In genomic region chr6:34359438-34360158, GRCh38 we compare ENCODE assay signal across 13 cellular contexts. TPM values are rescaled to one million over a fixed set of nuclear protein-coding genes. Genes with fewer than 3 reads are reported as not detected.
A peak's percentile ranks its signal among the peaks of the same experiment; 100 is the strongest.
DNase-seq lines count a peak whose midpoint lies in the region; ATAC-seq and TF ChIP-seq lines count a peak whose summit lies in the region.
"Had no signal": no experiment of that assay in that cellular context is flagged by ENCODE, and none has a peak within 500 bp of the region (broad histone marks: within the 10 kb centered on the region; RNA-seq: fewer than 3 reads in every experiment).

No MANE protein-coding gene starts in this region.

- peak overlapping the region; percentile 50 for H3K27ac Mint-ChIP-seq in memory B cell

- H4K91ac ChIP-seq in IMR-90 (ENCODE audit: insufficient read depth, low read depth, low read length): 0 out of 2 replicates have a peak overlapping the region, but pooled peaks have one; percentile 23

- intact Hi-C loops in IMR-90 (cut with micrococcal nuclease): no loop called here

- TF ChIP-seq RAD21 in IMR-90 (IDR thresholded peaks at IDR 0.05; ENCODE audit: low read length): no peak

- peak overlapping the region; percentile 45 for H2BK20ac ChIP-seq in IMR-90 (ENCODE audit: low read depth, low read length)

- POLR2A ChIA-PET in IMR-90 (lab: Charles Lee; ENCODE audit: unreplicated experiment): no interaction called here

- H4K5ac ChIP-seq in IMR-90 (ENCODE audit: low read depth, low read length): peak overlapping the region; percentile 1; the same call in 1 of the 2 replicates

- no peaks in the 10 kb centered on the region for H3K9me3 ChIP-seq in IMR-90 (ENCODE audit: control insufficient read depth, insufficient read depth, low read length)
- H3K9me3 ChIP-seq in adipocyte (ENCODE audit: control insufficient read depth, low read length): no peaks in the 10 kb centered on the region
- H3K9me3 ChIP-seq: BE2C, SJSA1 had no signal

- H2BK5ac ChIP-seq in IMR-90 (ENCODE audit: low read depth, low read length, poor library complexity, severe bottlenecking): peak overlapping the region; percentile 77

- peaks cover 2% of the 10 kb centered on the region for H3K36me3 Mint-ChIP-seq in memory B cell

- no peak overlapping the region for H3K4me3 Mint-ChIP-seq in memory B cell

- peak overlapping the region; percentile 66 for H2BK120ac ChIP-seq in IMR-90 (ENCODE audit: low read depth, low read length)

- no peak overlapping the region for H3K56ac ChIP-seq in IMR-90 (ENCODE audit: extremely low read depth, insufficient read depth, low read length)

- ATAC-seq in IMR-90 (ENCODE audit: low read depth) (peak; percentile 58), memory B cell (ENCODE audit: low read depth) (no peak)

- peak overlapping the region; percentile 47; the same call in 1 of the 2 replicates for H2AK5ac ChIP-seq in IMR-90 (ENCODE audit: low read depth, low read length)

- no CpG with 5 or more reads among the region's 2 CpGs for WGBS in IMR-90 (ENCODE audit: extremely low coverage in 2 of 2, insufficient read length in 1 of 2), 2 experiments

- peak overlapping the region; percentile 49; the same call in 1 of the 2 replicates for H3K14ac ChIP-seq in IMR-90 (replicated peaks; ENCODE audit: low read depth, low read length)

- TF ChIP-seq POLR2A in IMR-90 (IDR thresholded peaks at IDR 0.05; ENCODE audit: low read depth, low read length): no peak

- H4K20me1 ChIP-seq in IMR-90 (ENCODE audit: insufficient read depth, low read length): peaks cover 41% of the 10 kb centered on the region

- H3K36me3 ChIP-seq in IMR-90 (ENCODE audit: control insufficient read depth, insufficient read depth, low read length) (no peaks in the 10 kb centered on the region), adipocyte (ENCODE audit: control insufficient read depth, insufficient read depth, low read length, severe bottlenecking) (no peaks in the 10 kb centered on the region)
- H3K36me3 ChIP-seq: BE2C, SJSA1 had no signal

- no peak overlapping the region for H2AK9ac ChIP-seq in IMR-90 (replicated peaks; ENCODE audit: low read depth, low read length, poor library complexity)

- H4K8ac ChIP-seq in IMR-90 (ENCODE audit: low read depth in 2 of 2, low read length in 2 of 2): peak overlapping the region in 1 of 2 experiments; percentile 59; a peak in 2 of 4 replicates

- H3K18ac ChIP-seq in IMR-90 (ENCODE audit: low read depth, low read length): peak overlapping the region; percentile 4; the same call in 1 of the 2 replicates

- dilution Hi-C loops in IMR-90 (cut with HindIII; ENCODE audit: low sequenced_read_pairs, unreplicated experiment): no loop called here

- H3K4ac ChIP-seq in IMR-90 (ENCODE audit: low read depth, low read length): peak overlapping the region; percentile 68

- peaks cover 7% of the 10 kb centered on the region for H3K4me1 ChIP-seq in IMR-90 (ENCODE audit: control insufficient read depth, insufficient read depth, low read length)
- H3K4me1 ChIP-seq in adipocyte (ENCODE audit: control insufficient read depth, insufficient read depth, low read length): peaks cover 29% of the 10 kb centered on the region

- in situ Hi-C loops in IMR-90 (cut with MboI; ENCODE audit: low sequenced_read_pairs): no loop called here

- peaks cover 31% of the 10 kb centered on the region for H3K4me1 Mint-ChIP-seq in memory B cell

- no peaks in the 10 kb centered on the region; the same call in 1 of the 2 replicates for H3K9me1 ChIP-seq in IMR-90 (ENCODE audit: insufficient read depth, low read length)

- H3K27ac ChIP-seq in IMR-90 (ENCODE audit: insufficient read depth, low read length): peak overlapping the region; percentile 84; the same call in 1 of the 2 replicates
- H3K27ac ChIP-seq: SJSA1 had no signal

- H3K27me3 ChIP-seq in IMR-90 (ENCODE audit: control insufficient read depth, insufficient read depth, low read length) (no peaks in the 10 kb centered on the region), adipocyte (replicated peaks; ENCODE audit: control insufficient read depth, insufficient read depth, low read length) (no peaks in the 10 kb centered on the region)
- H3K27me3 ChIP-seq: BE2C, SJSA1 had no signal

- no peak overlapping the region for H2AFZ ChIP-seq in IMR-90 (replicated peaks; ENCODE audit: low read length, poor library complexity)

- H3K9me3 Mint-ChIP-seq in memory B cell: no peaks in the 10 kb centered on the region

- H3K4me3 ChIP-seq in AG10803 (ENCODE audit: low read length) (no peak overlapping the region), IMR-90 (ENCODE audit: insufficient read depth, low read depth, low read length) (no peak overlapping the region), adipocyte (ENCODE audit: low read length) (no peak overlapping the region)
- H3K4me3 ChIP-seq: SJSA1 had no signal

- H3K9ac ChIP-seq in IMR-90 (ENCODE audit: low read depth, low read length): peak overlapping the region; percentile 24; the same call in 1 of the 2 replicates
- H3K9ac ChIP-seq in adipocyte (ENCODE audit: low read length): no peak overlapping the region

- DNase-seq in AG10803 (ENCODE audit: low read depth) (peak; percentile 9), IMR-90 (peak; percentile 58), adipocyte (ENCODE audit: low read depth) (peak; percentile 80), memory B cell (ENCODE audit: low spot score in 2 of 2) (no peak), T-helper 9 cell (no peak), SW 1271 (lab: John Stamatoyannopoulos, UW) (no peak)
- DNase-seq in activated T-cell treated with anti-CD3 and anti-CD28 coated beads, Interleukin-2, amount 50 U/mL, for 1 hour: no peak
- DNase-seq in central memory CD4-positive, alpha-beta T cell: no peak
- DNase-seq: BE2C; KBM-7; left cardiac atrium; stimulated activated CD4-positive, alpha-beta T cell treated with anti-CD3 and anti-CD28 coated beads, Interleukin-4, amount 100 ng/mL, for 1 hour had no signal

- peak overlapping the region; percentile 61; the same call in 1 of the 2 replicates for H3K23ac ChIP-seq in IMR-90 (ENCODE audit: low read depth, low read length)

- H2BK15ac ChIP-seq in IMR-90 (ENCODE audit: low read depth, low read length): peak overlapping the region; percentile 30; the same call in 1 of the 3 replicates

- no peaks in the 10 kb centered on the region for H3K27me3 Mint-ChIP-seq in memory B cell

- H3K79me1 ChIP-seq in IMR-90 (ENCODE audit: low read depth in 1 of 2, low read length in 2 of 2): peaks cover 35 to 56% of the 10 kb centered on the region in 2 experiments

- CTCF ChIA-PET in IMR-90 (lab: Yijun Ruan, JAX): no interaction called here

- no TSS peak for BruUV-seq in IMR-90 (replicated peaks; lab: Mats Ljungman, UMichigan)

- TF ChIP-seq CTCF in AG10803 (conservative IDR thresholded peaks at IDR 0.05; ENCODE audit: low read length) (no peak), IMR-90 (conservative IDR thresholded peaks at IDR 0.05; ENCODE audit: low read depth, low read length) (no peak)

- peak overlapping the region; percentile 51 for H3K4me2 ChIP-seq in IMR-90 (ENCODE audit: low read depth, low read length)

TF ChIP-seq in IMR-90, 13 proteins besides CTCF, POLR2A, EP300 and RAD21:
- TF ChIP-seq BHLHE40 (IDR thresholded peaks at IDR 0.05; ENCODE audit: low read depth, low read length) (no peak), MAFK (IDR thresholded peaks at IDR 0.05; ENCODE audit: low read depth, low read length) (0 out of 2 replicates have a peak, but pooled peaks have one; percentile 4)

RNA-seq across cellular contexts. Expression of gene NUDT3, which starts 32.9 kb away (rescaled TPM):
- 17.2 and 21.4 TPM in 2 replicates for total RNA-seq in IMR-90 (2012; rRNA removed)
- 9.1 and 10.1 TPM in 2 replicates for polyA plus RNA-seq in IMR-90 (2012; rRNA removed)
- 3.8 and 4.5 TPM in 2 replicates for polyA plus RNA-seq in IMR-90 (2012; cell fraction: cytosol; rRNA removed)
- 3.1 and 12.1 TPM in 2 replicates for polyA plus RNA-seq in IMR-90 (2012; cell fraction: nucleus; rRNA removed; ENCODE audit: low replicate concordance)

Comparison
In these comparisons a context has a peak if more than half of its experiments do, and no peak if none do; other contexts are left out.
1. DNase-seq: peak in AG10803 (single experiment), IMR-90 (single experiment) and adipocyte (single experiment); none in memory B cell (0 of 2), activated T-cell treated with anti-CD3 and anti-CD28 coated beads, Interleukin-2, amount 50 U/mL, for 1 hour (single experiment), T-helper 9 cell (single experiment), SW 1271 (0 of 2) and central memory CD4-positive, alpha-beta T cell (single experiment).